Comparison of ENCODE assay signal across 16 cellular contexts in the genomic region with DNA sequence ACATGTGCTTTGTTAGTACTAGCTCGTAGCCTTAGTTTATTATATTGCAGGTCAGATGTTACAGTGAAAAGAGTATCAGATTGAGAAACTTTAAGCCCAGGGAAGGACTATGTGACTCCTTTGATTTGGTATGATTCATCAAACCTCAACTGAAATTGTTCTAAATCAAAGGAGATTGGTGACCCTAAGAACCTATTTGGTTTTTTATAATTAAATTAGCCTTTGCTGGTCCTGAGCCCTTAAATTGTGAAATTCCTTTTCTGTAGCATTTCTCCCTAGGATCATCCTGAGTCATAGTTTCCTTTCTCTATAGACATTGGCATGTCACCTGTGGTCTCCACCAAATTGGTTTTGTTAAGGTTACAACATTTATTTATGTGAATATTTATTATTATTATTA.
"Had no signal": no experiment of that assay in that cellular context is flagged by ENCODE, and none has a peak within 500 bp of the region (broad histone marks: within the 10 kb centered on the region; RNA-seq: fewer than 3 reads in every experiment).

No MANE protein-coding gene starts in this region.

- DNase-seq: activated CD4-positive, alpha-beta T cell treated with anti-CD3 and anti-CD28 coated beads for 4 hours; activated CD8-positive, alpha-beta memory T cell treated with anti-CD3 and anti-CD28 coated beads, Interleukin-2, amount 50 U/mL, for 48 hours; activated CD8-positive, alpha-beta T cell treated with anti-CD3 and anti-CD28 coated beads for 36 hours; activated naive CD4-positive, alpha-beta T cell treated with Interleukin-2 at 50 U/mL for 16 hours; central memory CD4-positive, alpha-beta T cell; effector memory CD8-positive, alpha-beta T cell; glutamatergic neuron; immature natural killer cell; left colon; naive thymus-derived CD8-positive, alpha-beta T cell; nucleus accumbens; stimulated activated CD4-positive, alpha-beta T cell treated with anti-CD3 and anti-CD28 coated beads, Interleukin-2, amount 100 ng/mL, for 48 hours; stimulated activated naive CD8-positive, alpha-beta T cell treated with anti-CD3 and anti-CD28 coated beads, Interleukin-15, Interleukin-2, amounts not matched to agents 100 U/mL and 50 U/mL, for 24 hours; T-helper 1 cell; upper lobe of right lung had no signal

- ATAC-seq: activated CD8-positive, alpha-beta T cell treated with anti-CD3 and anti-CD28 coated beads for 36 hours; effector memory CD8-positive, alpha-beta T cell; left colon; naive thymus-derived CD8-positive, alpha-beta T cell; sciatic nerve; stimulated activated naive CD8-positive, alpha-beta T cell treated with anti-CD3 and anti-CD28 coated beads, Interleukin-15, Interleukin-2, amounts not matched to agents 100 U/mL and 50 U/mL, for 24 hours; upper lobe of right lung had no signal
